8 cellular contexts compared by ENCODE assay signal in genomic region chr18:79394438-79395307, GRCh38. TPM values are rescaled to one million over a fixed set of nuclear protein-coding genes. Genes with fewer than 3 reads are reported as not detected.
A peak's percentile ranks its signal among the peaks of the same experiment; 100 is the strongest.
DNase-seq lines count a peak whose midpoint lies in the region; ATAC-seq, FAIRE-seq and TF ChIP-seq lines count a peak whose summit lies in the region.

No MANE protein-coding gene starts in this region.

- no peak for TF ChIP-seq CTCF in breast epithelium (IDR thresholded peaks at IDR 0.05)
- no peak for TF ChIP-seq CTCF in HepG2 (CRISPR knock-in tag; IDR thresholded peaks at IDR 0.05)

- ATAC-seq in T-cell (replicated peaks in 1 of 4) (peak; percentile 6 to 17 (median 8)), HepG2 (peak; percentile 33), GM18502 (IDR thresholded peaks at IDR 0.05; ENCODE audit: poor library complexity, unreplicated experiment) (no peak)

- no peaks in the 10 kb centered on the region for H3K36me3 Mint-ChIP-seq in T-cell

- peak overlapping the region; percentile 96 to 97 for H3K27ac ChIP-seq in breast epithelium
- no peak overlapping the region for H3K27ac ChIP-seq in HepG2 (ENCODE audit: extremely low read length, insufficient read depth, low read length)

- 21% methylated on average over 29 of the region's 79 CpGs for WGBS in HepG2 (ENCODE audit: low lambda C conversion rate)

- DNase-seq in NCI-H1417 (lab: John Stamatoyannopoulos, UW) (peak in 2 of 3 experiments; percentile 62 to 69), NCI-H1417 treated with DMSO at 0.1 percent for 48 hours (lab: John Stamatoyannopoulos, UW) (no peak), T-cell (peak in 28 of 34 experiments; percentile 24 to 69 (median 48)), breast epithelium (ENCODE audit: low spot score in 2 of 2) (no peak), HepG2 (ENCODE audit: low spot score) (no peak), frontal cortex (ENCODE audit: low spot score in 2 of 2) (no peak)
- peak; percentile 68 to 83 (median 68) for DNase-seq in stimulated activated CD4-positive, alpha-beta T cell treated with anti-CD3 and anti-CD28 coated beads, TNF-alpha, amount 100 ng/mL, for 24 hours (ENCODE audit: low read depth in 3 of 3)

- no peak overlapping the region for H3K9ac ChIP-seq in HepG2 (ENCODE audit: insufficient read depth, low read depth, low read length)

- in situ Hi-C loops in HepG2 (cut with HindIII; ENCODE audit: extremely low pct_ligation_motif_present, low pct_unique_long_range_greater_than_20kb), result no loop called here

- POLR2A ChIA-PET in T-cell (lab: Charles Lee), result interaction anchor here in 1 of 2 donors (0.7 kb wide), 1 partner anchor 7 kb away, joined by 3 read pairs; no protein-coding TSS in a partner anchor
- POLR2A ChIA-PET in HepG2 (lab: Yijun Ruan, JAX), result no interaction called here

- H3K4me2 ChIP-seq in HepG2 (ENCODE audit: low read depth, low read length), result no peak overlapping the region

- no peak overlapping the region for H2AFZ ChIP-seq in HepG2 (ENCODE audit: low read length)

- H3K9me3 ChIP-seq in breast epithelium (no peaks in the 10 kb centered on the region), HepG2 (ENCODE audit: low read length) (no peaks in the 10 kb centered on the region)

- H3K27me3 ChIP-seq in breast epithelium, result no peaks in the 10 kb centered on the region
- peaks cover 16 to 70% of the 10 kb centered on the region in 2 experiments for H3K27me3 ChIP-seq in HepG2 (ENCODE audit: control insufficient read depth in 1 of 2, insufficient read depth in 2 of 2, low read length in 2 of 2)

- FAIRE-seq in HepG2 (lab: Jason Lieb, UNC) (no peak), frontal cortex (lab: Jason Lieb, UNC) (no peak)

- H3K9me3 Mint-ChIP-seq in T-cell, result no peaks in the 10 kb centered on the region

- peaks cover 32 to 39% (median 37%) of the 10 kb centered on the region in 3 donors for H3K4me1 Mint-ChIP-seq in T-cell

- no peaks in the 10 kb centered on the region for H3K36me3 ChIP-seq in breast epithelium
- H3K36me3 ChIP-seq in HepG2 (replicated peaks in 1 of 2; ENCODE audit: control insufficient read depth in 1 of 2, insufficient read depth in 2 of 2, low read length in 2 of 2), result no peaks in the 10 kb centered on the region

- no peak for TF ChIP-seq RAD21 in HepG2 (CRISPR knock-in tag; IDR thresholded peaks at IDR 0.05)

- H3K4me3 Mint-ChIP-seq in T-cell, result peak overlapping the region; percentile 76 to 84 (median 81)

- intact Hi-C loops in breast epithelium (cut with DNase I; ENCODE audit: low total_unique reads), result no loop called here
- intact Hi-C loops in HepG2 (cut with micrococcal nuclease; ENCODE audit: unreplicated experiment), result no loop called here

- CTCF ChIA-PET in T-cell (lab: Charles Lee), result interaction anchor here in 1 of 2 donors (1.3 kb wide), 1 partner anchor 13 kb away, joined by 4 read pairs; no protein-coding TSS in a partner anchor
- CTCF ChIA-PET in HepG2 (lab: Yijun Ruan, JAX; ENCODE audit: low intra/inter-chr PET ratio, low total read pairs), result no interaction called here

- BruUV-seq in HepG2 (replicated peaks; lab: Mats Ljungman, UMichigan), result no TSS peak

- no peaks in the 10 kb centered on the region for H3K79me2 ChIP-seq in HepG2 (ENCODE audit: insufficient read depth, low read length)

- no peak for TF ChIP-seq POLR2A in breast epithelium (IDR thresholded peaks at IDR 0.05)
- no peak for TF ChIP-seq POLR2A in HepG2 (IDR thresholded peaks at IDR 0.05; ENCODE audit: insufficient read depth in 1 of 2, low read depth in 2 of 2, low read length in 2 of 2)

- H3K4me1 ChIP-seq in breast epithelium, result peaks cover 0 to 19% of the 10 kb centered on the region in 2 donors
- H3K4me1 ChIP-seq in HepG2 (ENCODE audit: insufficient read depth, low read length), result no peaks in the 10 kb centered on the region

- H3K27me3 Mint-ChIP-seq in T-cell, result peaks cover 0 to 3% of the 10 kb centered on the region in 2 donors

- TF ChIP-seq EP300 in HepG2 (IDR thresholded peaks at IDR 0.05; ENCODE audit: low read depth in 2 of 2, low read length in 2 of 2) (no peak), HepG2 (CRISPR knock-in tag; IDR thresholded peaks at IDR 0.05; ENCODE audit: borderline replicate concordance) (no peak)

- H3K27ac Mint-ChIP-seq in T-cell, result peak overlapping the region in 1 of 2 donors; percentile 69

- H3K4me3 ChIP-seq in breast epithelium (peak overlapping the region; percentile 50 to 94 (median 67)), HepG2 (replicated peaks in 1 of 3; ENCODE audit: insufficient read depth in 1 of 3, low read depth in 2 of 3, low read length in 3 of 3) (peak overlapping the region in 1 of 3 experiments; percentile 4; a peak in 1 of 6 replicates)

- peaks cover 5% of the 10 kb centered on the region for H4K20me1 ChIP-seq in HepG2 (ENCODE audit: insufficient read depth, low read length)

TF ChIP-seq in HepG2, 621 proteins besides CTCF, POLR2A, EP300 and RAD21:
- TF ChIP-seq ZNF777 (CRISPR knock-in tag; IDR thresholded peaks at IDR 0.05) (0 out of 2 replicates have a peak, but pooled peaks have one; percentile 5), SUZ12 (IDR thresholded peaks at IDR 0.05; ENCODE audit: low read depth, low read length) (no peak), EZH2 (conservative IDR thresholded peaks at IDR 0.05; ENCODE audit: low read depth, low read length) (peak; percentile 96)

RNA-seq across cellular contexts. Expression of gene NFATC1, which starts 1.1 kb away (rescaled TPM):
- total RNA-seq in T-cell (100 to 1,000 TPM in 1 of 5 donors, 10 to 100 TPM in 4; 58.1 to 108 (median 66.0) TPM), breast epithelium (10 to 100 TPM; 10.9 to 18.0 (median 12.9) TPM), HepG2 (2016; rRNA removed; fragmentation: Illumina TruSeq; extraction: Trizol) (not detected in 2 replicates), frontal cortex (0.41 TPM)
- not detected in 2 replicates for total RNA-seq in HepG2 (2016; cell fraction: cytosol; rRNA removed; fragmentation: Illumina TruSeq; extraction: Trizol; ENCODE audit: low read depth)
- total RNA-seq in HepG2 (2016; cell fraction: insoluble cytoplasmic fraction; rRNA removed; fragmentation: Illumina TruSeq; extraction: Trizol), result not detected in 2 replicates
- total RNA-seq in HepG2 (2016; cell fraction: membrane; rRNA removed; fragmentation: Illumina TruSeq; extraction: Trizol), result not detected in 2 replicates
- not detected in 2 replicates for total RNA-seq in HepG2 (2016; cell fraction: nucleus; rRNA removed; fragmentation: Illumina TruSeq; extraction: Trizol)
- 0.04 TPM in 1 of 2 replicates, not detected in the other for polyA plus RNA-seq in HepG2 (2011; rRNA removed)
- 0.03 TPM in 1 of 2 replicates, not detected in the other for polyA plus RNA-seq in HepG2 (2011; cell fraction: cytosol; rRNA removed)
- polyA plus RNA-seq in HepG2 (2011; cell fraction: nucleus; rRNA removed), result 0.12 and 0.23 TPM in 2 replicates
- polyA plus RNA-seq in HepG2 (2012), result 0.04 and 0.05 TPM in 2 replicates
- polyA plus RNA-seq in HepG2 (2016; cell fraction: cytosol; fragmentation: Illumina TruSeq; extraction: Trizol; ENCODE audit: low read depth), result not detected in 2 replicates
- polyA plus RNA-seq in HepG2 (2016; cell fraction: insoluble cytoplasmic fraction; fragmentation: Illumina TruSeq; extraction: Trizol; ENCODE audit: low read depth), result not detected in 2 replicates
- not detected in 2 replicates for polyA plus RNA-seq in HepG2 (2016; cell fraction: membrane; fragmentation: Illumina TruSeq; extraction: Trizol; ENCODE audit: low read depth)
- not detected in 2 replicates for polyA plus RNA-seq in HepG2 (2016; cell fraction: nucleus; fragmentation: Illumina TruSeq; extraction: Trizol; ENCODE audit: insufficient read depth, low read depth)
- 0.42 TPM in 1 of 2 replicates, not detected in the other for polyA minus RNA-seq in HepG2 (2011; rRNA and poly(A)+ RNA removed; ENCODE audit: low replicate concordance)
- not detected in 2 replicates for polyA minus RNA-seq in HepG2 (2011; cell fraction: cytosol; rRNA and poly(A)+ RNA removed)
- polyA minus RNA-seq in HepG2 (2011; cell fraction: nucleus; rRNA and poly(A)+ RNA removed), result not detected in 2 replicates

Comparison
In these comparisons a context has a peak if more than half of its experiments do, and no peak if none do; other contexts are left out.
1. DNase-seq: peak in NCI-H1417 (2 of 3), T-cell (28 of 34) and stimulated activated CD4-positive, alpha-beta T cell treated with anti-CD3 and anti-CD28 coated beads, TNF-alpha, amount 100 ng/mL, for 24 hours (3 of 3); none in NCI-H1417 treated with DMSO at 0.1 percent for 48 hours (single experiment), breast epithelium (0 of 2), HepG2 (single experiment) and frontal cortex (0 of 2).